In the genomic region with DNA sequence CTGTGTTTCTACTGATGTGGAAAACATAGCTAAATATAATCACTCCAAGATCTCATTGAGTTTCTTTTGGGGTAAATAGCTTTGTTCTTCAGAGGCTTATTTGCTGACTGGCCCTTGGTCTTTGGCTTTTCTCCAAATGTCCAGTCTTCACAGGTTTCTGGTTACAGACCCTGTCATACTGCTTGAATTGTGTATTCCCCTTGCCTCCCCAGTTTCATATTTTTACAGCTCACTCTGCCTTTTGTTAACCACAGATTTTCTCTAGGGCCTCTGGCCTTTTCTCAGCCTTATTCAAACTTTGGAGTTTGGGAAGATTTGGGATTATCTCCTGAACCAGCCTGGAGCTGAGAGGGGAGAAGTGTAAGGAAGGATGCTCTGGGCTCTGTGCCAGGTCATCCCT, we compare ENCODE assay signal across 22 cellular contexts. TPM values are rescaled to one million over a fixed set of nuclear protein-coding genes. Genes with fewer than 3 reads are reported as not detected.
DNase-seq lines count a peak whose midpoint lies in the region; ATAC-seq, FAIRE-seq and TF ChIP-seq lines count a peak whose summit lies in the region.
"Had no signal": no experiment of that assay in that cellular context is flagged by ENCODE, and none has a peak within 500 bp of the region (broad histone marks: within the 10 kb centered on the region; RNA-seq: fewer than 3 reads in every experiment).

No MANE protein-coding gene starts in this region.

- H3K4me3 ChIP-seq in K562, result no peak overlapping the region
- no peak overlapping the region for H3K4me3 ChIP-seq in dorsolateral prefrontal cortex
- H3K4me3 ChIP-seq: BLaER1 had no signal

- H3K9me3 ChIP-seq in K562 (replicated peaks; ENCODE audit: control insufficient read depth, insufficient read depth, low read depth, low read length), result no peaks in the 10 kb centered on the region
- H3K9me3 ChIP-seq: BLaER1 had no signal

- H3K27me3 ChIP-seq in K562 (ENCODE audit: control insufficient read depth in 2 of 2, insufficient read depth in 2 of 2, low read length in 2 of 2) (no peaks in the 10 kb centered on the region), dorsolateral prefrontal cortex (no peaks in the 10 kb centered on the region)
- H3K27me3 ChIP-seq: BLaER1 had no signal

- TF ChIP-seq CTCF in K562 (IDR thresholded peaks at IDR 0.05 in 2 of 3, conservative IDR thresholded peaks at IDR 0.05 in 1 of 3; ENCODE audit: insufficient read depth in 2 of 3, low read depth in 1 of 3, low read length in 3 of 3) (no peak), GM20000 (IDR thresholded peaks at IDR 0.05; ENCODE audit: extremely low read depth, missing control alignments) (no peak), dorsolateral prefrontal cortex (IDR thresholded peaks at IDR 0.05 in 54 of 56, conservative IDR thresholded peaks at IDR 0.05 in 2 of 56; ENCODE audit: low read depth in 1 of 56, partially characterized antibody in 56 of 56) (no peak)

- no peak for TF ChIP-seq EP300 in K562 (IDR thresholded peaks at IDR 0.05; ENCODE audit: low read length)

- BruUV-seq in K562 (replicated peaks; lab: Mats Ljungman, UMichigan), result no TSS peak

- peak; percentile 40 to 55 for DNase-seq in NCI-H524 (lab: John Stamatoyannopoulos, UW)
- DNase-seq in NCI-H524 treated with DMSO at 0.1 percent for 48 hours (lab: John Stamatoyannopoulos, UW), result no peak
- peak; percentile 9 for DNase-seq in NCI-H69 (lab: John Stamatoyannopoulos, UW)
- DNase-seq in K562 (ENCODE audit: extremely low read depth in 1 of 4, low spot score in 3 of 4), result no peak
- peak; percentile 49 for DNase-seq in myocyte (ENCODE audit: low read depth)
- no peak for DNase-seq in GM20000 (ENCODE audit: low spot score)
- DNase-seq in dorsolateral prefrontal cortex, result no peak
- DNase-seq: CD8-positive, alpha-beta memory T cell; GF-D8; Kasumi-1; NCI-H1417 treated with DMSO at 0.1 percent for 48 hours; NCI-H2029; NCI-H2171; NCI-H446; NCI-H774; SHP77 had no signal

- intact Hi-C loops in K562 (cut with micrococcal nuclease), result no loop called here
- intact Hi-C loops in dorsolateral prefrontal cortex (cut with DNase I), result no loop called here

- ATAC-seq in K562, result peak; percentile 36
- no peak for ATAC-seq in GM19463 (IDR thresholded peaks at IDR 0.05; ENCODE audit: unreplicated experiment)

- H3K4me2 ChIP-seq in K562 (ENCODE audit: insufficient read depth, low read length), result no peak overlapping the region
- H3K4me2 ChIP-seq: BLaER1 had no signal

- in situ Hi-C loops in K562 (cut with MboI), result no loop called here

- H3K4me1 ChIP-seq in K562 (replicated peaks in 1 of 2; ENCODE audit: control insufficient read depth in 2 of 2, insufficient read depth in 2 of 2, low read length in 2 of 2), result no peaks in the 10 kb centered on the region

- no peak for FAIRE-seq in K562 (lab: Jason Lieb, UNC)
- FAIRE-seq: GM12891, GM18507, H1, RCC 7860 had no signal

- H3K36me3 ChIP-seq in K562 (ENCODE audit: control insufficient read depth, insufficient read depth, low read length), result peaks cover 12% of the 10 kb centered on the region; the same call in 1 of the 3 replicates

- no peak for TF ChIP-seq POLR2A in K562 (conservative IDR thresholded peaks at IDR 0.05)

- TF ChIP-seq RAD21 in K562 (CRISPR knock-in tag; conservative IDR thresholded peaks at IDR 0.05 in 1 of 2, IDR thresholded peaks at IDR 0.05 in 1 of 2), result no peak

- CTCF ChIA-PET in K562 (lab: Yijun Ruan, JAX; ENCODE audit: low intra/inter-chr PET ratio), result no interaction called here

- H4K20me1 ChIP-seq in K562 (replicated peaks; ENCODE audit: control insufficient read depth, insufficient read depth, low read length), result no peaks in the 10 kb centered on the region
- H4K20me1 ChIP-seq: BLaER1 had no signal

- H3K9me1 ChIP-seq in K562 (ENCODE audit: control insufficient read depth, insufficient read depth, low read length), result no peaks in the 10 kb centered on the region

- POLR2A ChIA-PET in K562 (lab: Yijun Ruan, JAX), result interaction anchor here (1.8 kb wide), 1 partner anchor 20 kb away, joined by 8 read pairs; no protein-coding TSS in a partner anchor

- H3K27ac ChIP-seq in K562 (ENCODE audit: extremely low read depth, low read depth, low read length) (no peak overlapping the region), dorsolateral prefrontal cortex (no peak overlapping the region)
- H3K27ac ChIP-seq: BLaER1 had no signal

- H3K79me2 ChIP-seq in K562 (ENCODE audit: control insufficient read depth, insufficient read depth, low read length), result no peaks in the 10 kb centered on the region

- H3K9ac ChIP-seq in K562 (ENCODE audit: insufficient read depth in 1 of 2, low read depth in 2 of 2, low read length in 2 of 2), result no peak overlapping the region
- H3K9ac ChIP-seq: BLaER1 had no signal

- no peak overlapping the region for H2AFZ ChIP-seq in K562 (ENCODE audit: low read depth, low read length)

TF ChIP-seq in K562, 482 proteins besides CTCF, POLR2A, EP300 and RAD21:
- TF ChIP-seq NFIC (IDR thresholded peaks at IDR 0.05), result peak; percentile 48; the same call in 1 of the 2 replicates
- TF ChIP-seq ZNF696 (CRISPR knock-in tag; conservative IDR thresholded peaks at IDR 0.05), result no peak

RNA-seq across cellular contexts. Expression of gene ISOC1, which starts 23.9 kb away (rescaled TPM):
- 7.7 and 15.0 TPM in 2 replicates for total RNA-seq in K562 (2011; cell fraction: chromatin; rRNA removed; ENCODE audit: low replicate concordance)
- 8.7 and 10.7 TPM in 2 replicates for total RNA-seq in K562 (2011; cell fraction: nucleolus; rRNA removed)
- 12.4 and 20.6 TPM in 2 replicates for total RNA-seq in K562 (2011; cell fraction: nucleoplasm; rRNA removed)
- 47.3 and 52.0 TPM in 2 replicates for total RNA-seq in K562 (2014; rRNA removed)
- total RNA-seq in K562 (2014; rRNA removed; fragmentation: Illumina TruSeq; extraction: Trizol), result 51.3 and 52.3 TPM in 2 replicates
- 49.3 and 52.6 TPM in 2 replicates for total RNA-seq in K562 (2015; rRNA removed; fragmentation: Illumina TruSeq; extraction: Trizol)
- 50.5 and 54.0 TPM in 2 replicates for total RNA-seq in K562 (2021)
- 46.3 and 67.9 TPM in 2 replicates for polyA plus RNA-seq in K562 (2011; rRNA removed)
- 41.2 TPM in 2 replicates for polyA plus RNA-seq in K562 (2011; cell fraction: cytosol; rRNA removed)
- 12.5 and 14.6 TPM in 2 replicates for polyA plus RNA-seq in K562 (2011; cell fraction: nucleus; rRNA removed)
- polyA plus RNA-seq in K562 (2012), result 32.7 and 47.2 TPM in 2 replicates
- polyA plus RNA-seq in K562 (2014; fragmentation: Illumina TruSeq; extraction: Trizol), result 52.3 and 60.9 TPM in 2 replicates
- 10 to 100 TPM; 14.0 to 20.7 TPM for polyA plus RNA-seq in K562 (2014; fragmentation: Nextera tagmentation; extraction: Ambion mirVana)
- polyA plus RNA-seq in K562 (2014; rRNA removed), result 55.9 and 66.5 TPM in 2 replicates
- 52.4 and 67.7 TPM in 2 replicates for polyA minus RNA-seq in K562 (2011; rRNA and poly(A)+ RNA removed)
- 22.9 and 34.2 TPM in 2 replicates for polyA minus RNA-seq in K562 (2011; cell fraction: cytosol; rRNA and poly(A)+ RNA removed)
- 12.0 and 17.7 TPM in 2 replicates for polyA minus RNA-seq in K562 (2011; cell fraction: nucleus; rRNA and poly(A)+ RNA removed)
- 10.5 and 11.7 TPM in 2 replicates for total RNA-seq in myocyte
- 6.5 TPM for polyA plus RNA-seq in myocyte (2012)
- total RNA-seq in dorsolateral prefrontal cortex, result 10 to 100 TPM in 103 of 120 experiments, 1 to 10 TPM in 17; 5.2 to 18.9 (median 12.0) TPM

Comparison
In these comparisons a context has a peak if more than half of its experiments do, and no peak if none do; other contexts are left out.
1. DNase-seq: peak in NCI-H524 (2 of 2), NCI-H69 (single experiment) and myocyte (single experiment); none in NCI-H524 treated with DMSO at 0.1 percent for 48 hours (single experiment), K562 (0 of 4), GM20000 (single experiment) and dorsolateral prefrontal cortex (0 of 10).